1 cellular context compared by ENCODE assay signal in genomic region chr19:17687857-17688784, GRCh38.
A peak's percentile ranks its signal among the peaks of the same experiment; 100 is the strongest.
TF ChIP-seq lines count a peak whose summit lies in the region.

Gene UNC13A (minus strand): TSS chr19:17688354. CDS start chr19:17688199, 155 bp downstream.

TF ChIP-seq in HEK293, 187 proteins besides CTCF, POLR2A, EP300 and RAD21 (continued from another document):
- TF ChIP-seq, protein P1, sequence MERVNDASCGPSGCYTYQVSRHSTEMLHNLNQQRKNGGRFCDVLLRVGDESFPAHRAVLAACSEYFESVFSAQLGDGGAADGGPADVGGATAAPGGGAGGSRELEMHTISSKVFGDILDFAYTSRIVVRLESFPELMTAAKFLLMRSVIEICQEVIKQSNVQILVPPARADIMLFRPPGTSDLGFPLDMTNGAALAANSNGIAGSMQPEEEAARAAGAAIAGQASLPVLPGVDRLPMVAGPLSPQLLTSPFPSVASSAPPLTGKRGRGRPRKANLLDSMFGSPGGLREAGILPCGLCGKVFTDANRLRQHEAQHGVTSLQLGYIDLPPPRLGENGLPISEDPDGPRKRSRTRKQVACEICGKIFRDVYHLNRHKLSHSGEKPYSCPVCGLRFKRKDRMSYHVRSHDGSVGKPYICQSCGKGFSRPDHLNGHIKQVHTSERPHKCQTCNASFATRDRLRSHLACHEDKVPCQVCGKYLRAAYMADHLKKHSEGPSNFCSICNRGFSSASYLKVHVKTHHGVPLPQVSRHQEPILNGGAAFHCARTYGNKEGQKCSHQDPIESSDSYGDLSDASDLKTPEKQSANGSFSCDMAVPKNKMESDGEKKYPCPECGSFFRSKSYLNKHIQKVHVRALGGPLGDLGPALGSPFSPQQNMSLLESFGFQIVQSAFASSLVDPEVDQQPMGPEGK (tag by site-specific recombination; IDR thresholded peaks at IDR 0.05): peak; percentile 67
- TF ChIP-seq ZBTB8A (tag by site-specific recombination; IDR thresholded peaks at IDR 0.05): peak; percentile 52; the same call in 1 of the 2 replicates
TF ChIP-seq in HEK293: peak in this region for 15.
